1 cellular context compared by ENCODE assay signal in the genomic region with DNA sequence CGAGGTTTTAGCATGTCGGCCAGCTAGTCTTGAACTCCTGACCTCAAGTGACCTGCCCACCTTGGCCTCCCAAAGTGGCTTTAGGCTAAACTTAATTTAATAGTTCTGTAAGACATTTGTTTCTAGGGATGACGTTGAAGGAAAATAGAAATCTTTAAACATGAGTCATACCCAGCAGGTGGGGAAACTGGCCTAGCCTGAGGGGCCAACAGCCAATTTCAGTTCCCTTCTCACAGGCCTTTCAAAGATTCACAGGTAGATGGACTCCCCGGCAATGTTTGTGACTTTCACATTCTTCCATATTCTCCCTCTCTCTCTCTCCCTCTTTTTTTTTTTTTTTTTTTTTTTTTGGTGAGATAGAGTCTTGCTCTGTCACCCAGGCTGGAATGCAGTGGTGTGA.
TF ChIP-seq lines count a peak whose summit lies in the region.

No MANE protein-coding gene starts in this region.

TF ChIP-seq in HCT116, 20 proteins besides CTCF, POLR2A, EP300 and RAD21:
- TF ChIP-seq ZNF274 (IDR thresholded peaks at IDR 0.05; ENCODE audit: low read depth, low read length) (no peak), JUND (IDR thresholded peaks at IDR 0.05) (peak; percentile 78), YY1 (IDR thresholded peaks at IDR 0.05; ENCODE audit: extremely low read depth, insufficient replicate concordance, low read depth, low read length) (no peak), SRF (IDR thresholded peaks at IDR 0.05; ENCODE audit: low read depth) (no peak), FOSL1 (IDR thresholded peaks at IDR 0.05; ENCODE audit: low read depth) (peak; percentile 80), CEBPB (IDR thresholded peaks at IDR 0.05; ENCODE audit: low read depth) (peak; percentile 39; the same call in 1 of the 2 replicates), SIN3A (IDR thresholded peaks at IDR 0.05; ENCODE audit: low read depth) (no peak), SP1 (IDR thresholded peaks at IDR 0.05; ENCODE audit: low read depth) (peak; percentile 64), CBX3 (IDR thresholded peaks at IDR 0.05; ENCODE audit: low read depth) (peak; percentile 69), POLR2AphosphoS5 (IDR thresholded peaks at IDR 0.05; ENCODE audit: low read depth, low read length) (peak; percentile 22; the same call in 1 of the 2 replicates), EZH2 (IDR thresholded peaks at IDR 0.05) (no peak), ELF1 (IDR thresholded peaks at IDR 0.05; ENCODE audit: borderline replicate concordance, low read depth) (no peak), ZFX (IDR thresholded peaks at IDR 0.05) (no peak), EGR1 (IDR thresholded peaks at IDR 0.05; ENCODE audit: low read depth) (no peak), TCF7L2 (IDR thresholded peaks at IDR 0.05; ENCODE audit: borderline replicate concordance, extremely low read depth, insufficient read depth, insufficient read length) (no peak), EZH2phosphoT487 (IDR thresholded peaks at IDR 0.05; ENCODE audit: borderline replicate concordance) (no peak)
- TF ChIP-seq, protein P1, sequence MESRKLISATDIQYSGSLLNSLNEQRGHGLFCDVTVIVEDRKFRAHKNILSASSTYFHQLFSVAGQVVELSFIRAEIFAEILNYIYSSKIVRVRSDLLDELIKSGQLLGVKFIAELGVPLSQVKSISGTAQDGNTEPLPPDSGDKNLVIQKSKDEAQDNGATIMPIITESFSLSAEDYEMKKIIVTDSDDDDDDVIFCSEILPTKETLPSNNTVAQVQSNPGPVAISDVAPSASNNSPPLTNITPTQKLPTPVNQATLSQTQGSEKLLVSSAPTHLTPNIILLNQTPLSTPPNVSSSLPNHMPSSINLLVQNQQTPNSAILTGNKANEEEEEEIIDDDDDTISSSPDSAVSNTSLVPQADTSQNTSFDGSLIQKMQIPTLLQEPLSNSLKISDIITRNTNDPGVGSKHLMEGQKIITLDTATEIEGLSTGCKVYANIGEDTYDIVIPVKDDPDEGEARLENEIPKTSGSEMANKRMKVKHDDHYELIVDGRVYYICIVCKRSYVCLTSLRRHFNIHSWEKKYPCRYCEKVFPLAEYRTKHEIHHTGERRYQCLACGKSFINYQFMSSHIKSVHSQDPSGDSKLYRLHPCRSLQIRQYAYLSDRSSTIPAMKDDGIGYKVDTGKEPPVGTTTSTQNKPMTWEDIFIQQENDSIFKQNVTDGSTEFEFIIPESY (IDR thresholded peaks at IDR 0.05; ENCODE audit: extremely low read depth, insufficient replicate concordance, low read length), result no peak
- TF ChIP-seq, protein P2, sequence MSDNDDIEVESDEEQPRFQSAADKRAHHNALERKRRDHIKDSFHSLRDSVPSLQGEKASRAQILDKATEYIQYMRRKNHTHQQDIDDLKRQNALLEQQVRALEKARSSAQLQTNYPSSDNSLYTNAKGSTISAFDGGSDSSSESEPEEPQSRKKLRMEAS (IDR thresholded peaks at IDR 0.05), result no peak; the same call in none of the 2 replicates
- TF ChIP-seq, protein P3, sequence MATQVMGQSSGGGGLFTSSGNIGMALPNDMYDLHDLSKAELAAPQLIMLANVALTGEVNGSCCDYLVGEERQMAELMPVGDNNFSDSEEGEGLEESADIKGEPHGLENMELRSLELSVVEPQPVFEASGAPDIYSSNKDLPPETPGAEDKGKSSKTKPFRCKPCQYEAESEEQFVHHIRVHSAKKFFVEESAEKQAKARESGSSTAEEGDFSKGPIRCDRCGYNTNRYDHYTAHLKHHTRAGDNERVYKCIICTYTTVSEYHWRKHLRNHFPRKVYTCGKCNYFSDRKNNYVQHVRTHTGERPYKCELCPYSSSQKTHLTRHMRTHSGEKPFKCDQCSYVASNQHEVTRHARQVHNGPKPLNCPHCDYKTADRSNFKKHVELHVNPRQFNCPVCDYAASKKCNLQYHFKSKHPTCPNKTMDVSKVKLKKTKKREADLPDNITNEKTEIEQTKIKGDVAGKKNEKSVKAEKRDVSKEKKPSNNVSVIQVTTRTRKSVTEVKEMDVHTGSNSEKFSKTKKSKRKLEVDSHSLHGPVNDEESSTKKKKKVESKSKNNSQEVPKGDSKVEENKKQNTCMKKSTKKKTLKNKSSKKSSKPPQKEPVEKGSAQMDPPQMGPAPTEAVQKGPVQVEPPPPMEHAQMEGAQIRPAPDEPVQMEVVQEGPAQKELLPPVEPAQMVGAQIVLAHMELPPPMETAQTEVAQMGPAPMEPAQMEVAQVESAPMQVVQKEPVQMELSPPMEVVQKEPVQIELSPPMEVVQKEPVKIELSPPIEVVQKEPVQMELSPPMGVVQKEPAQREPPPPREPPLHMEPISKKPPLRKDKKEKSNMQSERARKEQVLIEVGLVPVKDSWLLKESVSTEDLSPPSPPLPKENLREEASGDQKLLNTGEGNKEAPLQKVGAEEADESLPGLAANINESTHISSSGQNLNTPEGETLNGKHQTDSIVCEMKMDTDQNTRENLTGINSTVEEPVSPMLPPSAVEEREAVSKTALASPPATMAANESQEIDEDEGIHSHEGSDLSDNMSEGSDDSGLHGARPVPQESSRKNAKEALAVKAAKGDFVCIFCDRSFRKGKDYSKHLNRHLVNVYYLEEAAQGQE (IDR thresholded peaks at IDR 0.05; ENCODE audit: low read depth), result no peak
- TF ChIP-seq, protein P4, sequence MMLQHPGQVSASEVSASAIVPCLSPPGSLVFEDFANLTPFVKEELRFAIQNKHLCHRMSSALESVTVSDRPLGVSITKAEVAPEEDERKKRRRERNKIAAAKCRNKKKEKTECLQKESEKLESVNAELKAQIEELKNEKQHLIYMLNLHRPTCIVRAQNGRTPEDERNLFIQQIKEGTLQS (IDR thresholded peaks at IDR 0.05), result no peak
